ENCODE assay signal across 9 cellular contexts in the genomic region with DNA sequence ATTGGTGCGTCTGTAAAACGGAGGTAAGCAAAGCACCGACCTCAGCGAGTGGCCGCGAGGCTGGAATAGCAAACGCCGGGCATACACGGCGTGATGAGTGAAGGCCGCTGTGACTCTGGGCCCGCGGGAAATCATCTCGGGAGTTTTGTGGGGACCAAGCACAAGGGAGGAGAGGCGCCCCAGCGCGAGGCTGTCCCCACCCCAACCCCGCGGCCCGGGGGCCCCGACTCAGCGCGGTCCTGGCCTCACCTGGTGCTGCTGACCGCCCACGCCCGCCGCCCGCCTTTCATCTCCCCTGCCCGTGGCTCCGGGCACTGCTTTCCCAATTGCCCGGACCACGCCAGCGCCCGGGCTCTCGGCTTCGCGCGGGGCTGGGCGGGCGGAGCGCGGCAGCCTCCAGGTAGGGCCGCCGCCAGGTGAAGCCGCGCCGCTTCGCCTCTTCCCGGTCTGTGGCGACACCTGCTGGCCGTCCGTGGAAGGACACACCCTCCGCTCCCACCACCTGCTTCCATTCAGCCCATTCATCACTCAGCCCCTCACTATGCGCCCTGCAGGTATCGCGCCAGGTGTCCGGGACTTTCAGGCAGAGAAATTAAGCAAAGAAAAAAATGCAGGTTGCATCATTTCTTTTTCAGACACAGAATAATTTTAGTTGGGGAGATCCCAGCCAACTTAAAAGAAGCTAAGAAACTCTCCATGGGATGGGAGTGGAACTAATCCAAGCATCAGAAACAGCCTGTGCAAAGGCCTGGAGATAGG.
A peak's percentile ranks its signal among the peaks of the same experiment; 100 is the strongest.
DNase-seq lines count a peak whose midpoint lies in the region; ATAC-seq, FAIRE-seq and TF ChIP-seq lines count a peak whose summit lies in the region.
"Had no signal": no experiment of that assay in that cellular context is flagged by ENCODE, and none has a peak within 500 bp of the region (broad histone marks: within the 10 kb centered on the region; RNA-seq: fewer than 3 reads in every experiment).

No MANE protein-coding gene starts in this region.

- DNase-seq in DMS79 (lab: John Stamatoyannopoulos, UW) (peak; percentile 67), HEK293T (ENCODE audit: extremely low spot score) (peak; percentile 81), NCI-H2171 treated with DMSO at 0.1 percent for 48 hours (lab: John Stamatoyannopoulos, UW) (peak; percentile 56), endothelial cell of umbilical vein (ENCODE audit: low read depth, low spot score) (peak; percentile 5), mucosa of gallbladder (ENCODE audit: low spot score) (peak; percentile 58)
- peak; percentile 31 to 64 (median 64) for DNase-seq in activated CD8-positive, alpha-beta memory T cell treated with anti-CD3 and anti-CD28 coated beads for 48 hours (ENCODE audit: low read depth in 2 of 3, low spot score in 2 of 3)
- peak; percentile 47 to 63 for DNase-seq in stimulated activated CD8-positive, alpha-beta memory T cell treated with anti-CD3 and anti-CD28 coated beads, Interleukin-7, amount 100 ng/mL, for 1 hour (ENCODE audit: low read depth in 2 of 2)

- peak; percentile 77 to 89 for TF ChIP-seq CTCF in endothelial cell of umbilical vein (IDR thresholded peaks at IDR 0.05; ENCODE audit: extremely low read depth in 1 of 2, insufficient read depth in 1 of 2, low read depth in 1 of 2, low read length in 2 of 2)

- peak; percentile 74 for FAIRE-seq in endothelial cell of umbilical vein (lab: Jason Lieb, UNC)
- FAIRE-seq: TTC549 had no signal

- no peaks in the 10 kb centered on the region for H3K4me1 ChIP-seq in endothelial cell of umbilical vein (ENCODE audit: control insufficient read depth, extremely low read depth, insufficient read depth, low read length)

- dilution Hi-C loops in endothelial cell of umbilical vein (cut with MboI; ENCODE audit: extremely low pct_ligation_motif_present, low sequenced_read_pairs) = no loop called here

- no peak overlapping the region for H3K4me3 ChIP-seq in endothelial cell of umbilical vein (replicated peaks in 1 of 3; ENCODE audit: insufficient read depth in 1 of 3, low read depth in 1 of 3, low read length in 3 of 3)

- H3K36me3 ChIP-seq in endothelial cell of umbilical vein (ENCODE audit: control insufficient read depth in 2 of 2, extremely low read depth in 1 of 2, insufficient read depth in 2 of 2, low read length in 2 of 2) = no peaks in the 10 kb centered on the region

- H3K79me2 ChIP-seq in endothelial cell of umbilical vein (ENCODE audit: control insufficient read depth, insufficient read depth, low read length) = no peaks in the 10 kb centered on the region

- BruUV-seq in endothelial cell of umbilical vein (replicated peaks; lab: Mats Ljungman, UMichigan) = no TSS peak

- CTCF ChIA-PET in HEK293T (lab: Yijun Ruan, JAX) = interaction anchor here (0.9 to 1.6 kb wide), 3 partner anchors 11 to 156 kb away, joined by 3 to 4 read pairs (median 3); no protein-coding TSS in a partner anchor
- CTCF ChIA-PET in endothelial cell of umbilical vein (lab: Charles Lee) = interaction anchor here (0.6 to 8.1 kb wide), 31 partner anchors 8 to 1951 kb away, joined by 3 to 183 read pairs (median 5); partner anchors contain the start of genes RBM19 and TBX3

- no peaks in the 10 kb centered on the region for H3K9me1 ChIP-seq in endothelial cell of umbilical vein (replicated peaks; ENCODE audit: control insufficient read depth, extremely low read depth, insufficient read depth, low read length)

- POLR2A ChIA-PET in HEK293T (lab: Yijun Ruan, JAX) (no interaction called here), endothelial cell of umbilical vein (lab: Charles Lee) (no interaction called here)

- no peaks in the 10 kb centered on the region for H4K20me1 ChIP-seq in endothelial cell of umbilical vein (replicated peaks; ENCODE audit: control insufficient read depth, extremely low read depth, insufficient read depth, low read length)

- intact Hi-C loops in endothelial cell of umbilical vein (cut with micrococcal nuclease) = loop anchor here (1.0 kb wide), 4 partner anchors 1249 to 1937 kb away; no protein-coding TSS in a partner anchor

- no peak overlapping the region for H2AFZ ChIP-seq in endothelial cell of umbilical vein (ENCODE audit: low read depth, low read length)

- no peak overlapping the region for H3K4me2 ChIP-seq in endothelial cell of umbilical vein (ENCODE audit: insufficient read depth, low read length)

- H3K27ac ChIP-seq in endothelial cell of umbilical vein (ENCODE audit: insufficient read depth, low read depth, low read length) = no peak overlapping the region

- H3K9ac ChIP-seq in endothelial cell of umbilical vein (replicated peaks; ENCODE audit: extremely low read depth, insufficient read depth, low read length) = no peak overlapping the region

- H3K27me3 ChIP-seq in endothelial cell of umbilical vein (ENCODE audit: control insufficient read depth in 2 of 2, insufficient read depth in 2 of 2, low read length in 2 of 2) = peaks cover 0 to 2% of the 10 kb centered on the region in 2 experiments

- no peak for TF ChIP-seq POLR2A in endothelial cell of umbilical vein (IDR thresholded peaks at IDR 0.05; ENCODE audit: low read depth, low read length)

- ATAC-seq in HG03460 (IDR thresholded peaks at IDR 0.05; ENCODE audit: unreplicated experiment) = no peak

- H3K9me3 ChIP-seq in endothelial cell of umbilical vein (replicated peaks; ENCODE audit: control insufficient read depth, insufficient read depth, low read length) = no peaks in the 10 kb centered on the region

TF ChIP-seq in HEK293T, 16 proteins besides CTCF, POLR2A, EP300 and RAD21:
- peak; percentile 15; the same call in 1 of the 2 replicates for TF ChIP-seq CTBP1 (IDR thresholded peaks at IDR 0.05; ENCODE audit: borderline replicate concordance)
- TF ChIP-seq FOXM1 (IDR thresholded peaks at IDR 0.05; ENCODE audit: borderline replicate concordance) = no peak

TF ChIP-seq in endothelial cell of umbilical vein, 7 proteins besides CTCF, POLR2A, EP300 and RAD21:
- TF ChIP-seq MAX (IDR thresholded peaks at IDR 0.05; ENCODE audit: insufficient read depth, insufficient read length) = no peak
- no peak for TF ChIP-seq JUN (IDR thresholded peaks at IDR 0.05; ENCODE audit: borderline replicate concordance, insufficient read depth, insufficient read length, low read depth)
- no peak for TF ChIP-seq POLR2AphosphoS5 (IDR thresholded peaks at IDR 0.05; ENCODE audit: insufficient read depth, low read depth, low read length)
- no peak for TF ChIP-seq EZH2 (IDR thresholded peaks at IDR 0.05; ENCODE audit: borderline replicate concordance, low read depth, low read length, severe bottlenecking)
- no peak for TF ChIP-seq FOS (IDR thresholded peaks at IDR 0.05; ENCODE audit: borderline replicate concordance, insufficient read depth, low read length)
- TF ChIP-seq MYC (IDR thresholded peaks at IDR 0.05; ENCODE audit: low read depth, low read length) = no peak

Comparison
In these comparisons a context has a peak if more than half of its experiments do, and no peak if none do; other contexts are left out.
1. DNase-seq: peak in every context shown above with its lines; median percentile 81 in HEK293T; 67 in DMS79; 64 in activated CD8-positive, alpha-beta memory T cell treated with anti-CD3 and anti-CD28 coated beads for 48 hours; 58 in mucosa of gallbladder; 56 in NCI-H2171 treated with DMSO at 0.1 percent for 48 hours; 55 in stimulated activated CD8-positive, alpha-beta memory T cell treated with anti-CD3 and anti-CD28 coated beads, Interleukin-7, amount 100 ng/mL, for 1 hour; 5 in endothelial cell of umbilical vein.